17 cellular contexts compared by ENCODE assay signal in genomic region chr17:68295086-68295485, GRCh38. TPM values are rescaled to one million over a fixed set of nuclear protein-coding genes. Genes with fewer than 3 reads are reported as not detected.
DNase-seq lines count a peak whose midpoint lies in the region; ATAC-seq and TF ChIP-seq lines count a peak whose summit lies in the region.
"Had no signal": no experiment of that assay in that cellular context is flagged by ENCODE, and none has a peak within 500 bp of the region (broad histone marks: within the 10 kb centered on the region; RNA-seq: fewer than 3 reads in every experiment).

No MANE protein-coding gene starts in this region.

- H3K9ac ChIP-seq in HCT116 (ENCODE audit: low read length) (no peak overlapping the region), mesenchymal stem cell (ENCODE audit: low read length) (no peak overlapping the region)

- TF ChIP-seq CTCF in HCT116 (IDR thresholded peaks at IDR 0.05 in 2 of 3, conservative IDR thresholded peaks at IDR 0.05 in 1 of 3; ENCODE audit: borderline replicate concordance in 1 of 3, insufficient read depth in 1 of 3, low read depth in 2 of 3, low read length in 2 of 3) (no peak), dorsolateral prefrontal cortex (IDR thresholded peaks at IDR 0.05 in 54 of 56, conservative IDR thresholded peaks at IDR 0.05 in 2 of 56; ENCODE audit: low read depth in 1 of 56, partially characterized antibody in 56 of 56) (no peak), nephron progenitor cell (IDR thresholded peaks at IDR 0.05) (no peak)

- no peaks in the 10 kb centered on the region for H3K9me3 ChIP-seq in CD4-positive, CD25-positive, alpha-beta regulatory T cell (ENCODE audit: control insufficient read depth in 2 of 2, low read length in 2 of 2)
- H3K9me3 ChIP-seq in HCT116 (ENCODE audit: control insufficient read depth in 1 of 2, insufficient read depth in 1 of 2, low read depth in 1 of 2, low read length in 2 of 2): no peaks in the 10 kb centered on the region
- no peaks in the 10 kb centered on the region for H3K9me3 ChIP-seq in mesenchymal stem cell (ENCODE audit: control insufficient read depth, low read length)
- H3K9me3 ChIP-seq: right lobe of liver had no signal

- WGBS in mesenchymal stem cell: 95% methylated on average over 7 of the region's 7 CpGs

- H2BK15ac ChIP-seq in mesenchymal stem cell (ENCODE audit: low read depth, poor library complexity, severe bottlenecking): no peak overlapping the region

- no peak overlapping the region for H2BK5ac ChIP-seq in mesenchymal stem cell (ENCODE audit: low read depth, low read length, poor library complexity, severe bottlenecking)

- ATAC-seq in CD4-positive, CD25-positive, alpha-beta regulatory T cell (ENCODE audit: low read depth in 2 of 2): no peak
- no peak for ATAC-seq in HCT116
- ATAC-seq: right lobe of liver had no signal

- H3K79me2 ChIP-seq in HCT116 (ENCODE audit: insufficient read depth, low read length): 0 out of 2 replicates have a peak, but pooled peaks cover 12% of the 10 kb centered on the region

- H2AFZ ChIP-seq in HCT116 (ENCODE audit: low read depth, low read length, poor library complexity, severe bottlenecking) (no peak overlapping the region), mesenchymal stem cell (ENCODE audit: low read depth, low read length) (no peak overlapping the region)

- no TSS peak for BruUV-seq in HCT116 (replicated peaks; lab: Mats Ljungman, UMichigan)

- DNase-seq in CD4-positive, CD25-positive, alpha-beta regulatory T cell: no peak
- DNase-seq in HCT116 (ENCODE audit: low read depth, low spot score): no peak
- DNase-seq in stimulated activated CD4-positive, alpha-beta T cell treated with anti-CD3 and anti-CD28 coated beads, Interleukin-15, amount 100 ng/mL, for 48 hours (ENCODE audit: low read depth in 2 of 2): peak; percentile 24 to 55
- DNase-seq in dorsolateral prefrontal cortex: no peak
- no peak for DNase-seq in mesenchymal stem cell
- no peak for DNase-seq in NK-92 treated with Interleukin-12 subunit alpha and Interleukin-12 subunit beta, amount 100 ng/mL, for 24 hours (lab: John Stamatoyannopoulos, UW)
- no peak for DNase-seq in nephron progenitor cell
- DNase-seq: activated B cell treated with CpG ODN at 0.5 μM for 24 hours, AML-193, cerebellar nuclear complex, DMS79, mammary epithelial cell, NCI-H1694, NCI-H510A treated with DMSO at 0.1 percent for 48 hours, nucleus accumbens, right lobe of liver had no signal

- no peaks in the 10 kb centered on the region for H3K36me3 ChIP-seq in CD4-positive, CD25-positive, alpha-beta regulatory T cell (ENCODE audit: control insufficient read depth, insufficient read depth, low read length)
- no peaks in the 10 kb centered on the region for H3K36me3 ChIP-seq in HCT116 (ENCODE audit: control insufficient read depth in 1 of 2, insufficient read depth in 2 of 2, low read length in 2 of 2)
- H3K36me3 ChIP-seq in mesenchymal stem cell (ENCODE audit: control insufficient read depth in 1 of 2, insufficient read depth in 2 of 2, low read depth in 1 of 2, low read length in 2 of 2): no peaks in the 10 kb centered on the region
- H3K36me3 ChIP-seq: right lobe of liver had no signal

- H3K27ac Mint-ChIP-seq in CD4-positive, CD25-positive, alpha-beta regulatory T cell: peak overlapping the region; percentile 86 to 91 (median 90)
- H3K27ac Mint-ChIP-seq in activated naive CD8-positive, alpha-beta T cell: no peak overlapping the region
- no peak overlapping the region for H3K27ac Mint-ChIP-seq in nephron progenitor cell
- H3K27ac Mint-ChIP-seq: activated B cell treated with CpG ODN at 0.5 μM for 24 hours had no signal

- TF ChIP-seq POLR2A in HCT116 (IDR thresholded peaks at IDR 0.05; ENCODE audit: borderline replicate concordance, extremely low read depth, insufficient read depth, insufficient read length): no peak

- H4K8ac ChIP-seq in mesenchymal stem cell (ENCODE audit: low read length): no peak overlapping the region

- no peaks in the 10 kb centered on the region for H3K9me2 ChIP-seq in HCT116 (ENCODE audit: insufficient read depth)

- POLR2A ChIA-PET in HCT116 (lab: Charles Lee): no interaction called here

- peaks cover 24 to 75% (median 55%) of the 10 kb centered on the region in 4 donors for H3K4me1 Mint-ChIP-seq in CD4-positive, CD25-positive, alpha-beta regulatory T cell
- H3K4me1 Mint-ChIP-seq in activated naive CD8-positive, alpha-beta T cell (ENCODE audit: low read depth): peaks cover 62% of the 10 kb centered on the region
- peaks cover 15% of the 10 kb centered on the region for H3K4me1 Mint-ChIP-seq in nephron progenitor cell

- intact Hi-C loops in HCT116 (cut with micrococcal nuclease): no loop called here
- intact Hi-C loops in dorsolateral prefrontal cortex (cut with DNase I): loop anchor here in 1 of 2 donors (10.0 kb wide), 1 partner anchor 140 kb away; no protein-coding TSS in a partner anchor

- no peaks in the 10 kb centered on the region for H4K20me1 ChIP-seq in HCT116 (ENCODE audit: insufficient read depth)

- H3K9me3 Mint-ChIP-seq in CD4-positive, CD25-positive, alpha-beta regulatory T cell: no peaks in the 10 kb centered on the region
- H3K9me3 Mint-ChIP-seq in activated naive CD8-positive, alpha-beta T cell (ENCODE audit: low read depth): no peaks in the 10 kb centered on the region
- no peaks in the 10 kb centered on the region for H3K9me3 Mint-ChIP-seq in nephron progenitor cell
- H3K9me3 Mint-ChIP-seq: activated B cell treated with CpG ODN at 0.5 μM for 24 hours had no signal

- no peak overlapping the region for H2BK12ac ChIP-seq in mesenchymal stem cell (ENCODE audit: low read length in 2 of 2)

- RAD21 ChIA-PET in HCT116 (lab: Charles Lee; ENCODE audit: low non-redundant PET in 1 of 2, low total read pairs in 2 of 2, uncharacterized antibody in 2 of 2, unreplicated experiment in 2 of 2): no interaction called here

- no peak overlapping the region for H2BK120ac ChIP-seq in mesenchymal stem cell (ENCODE audit: low read depth, low read length)

- no peak overlapping the region for H3K23ac ChIP-seq in mesenchymal stem cell (ENCODE audit: low read length in 2 of 2)

- H3K27me3 Mint-ChIP-seq in CD4-positive, CD25-positive, alpha-beta regulatory T cell: peaks cover 4% of the 10 kb centered on the region
- H3K27me3 Mint-ChIP-seq in activated naive CD8-positive, alpha-beta T cell: no peaks in the 10 kb centered on the region
- peaks cover 47% of the 10 kb centered on the region for H3K27me3 Mint-ChIP-seq in nephron progenitor cell (ENCODE audit: low read depth, poor library complexity)
- H3K27me3 Mint-ChIP-seq: activated B cell treated with CpG ODN at 0.5 μM for 24 hours had no signal

- no peak overlapping the region for H3K14ac ChIP-seq in mesenchymal stem cell (ENCODE audit: low read length in 2 of 2)

- TF ChIP-seq RAD21 in HCT116 (IDR thresholded peaks at IDR 0.05; ENCODE audit: low read depth): no peak

- H3K18ac ChIP-seq in mesenchymal stem cell (ENCODE audit: low read depth in 1 of 2, low read length in 2 of 2): no peak overlapping the region

- H3K4me3 Mint-ChIP-seq in CD4-positive, CD25-positive, alpha-beta regulatory T cell: peak overlapping the region in 3 of 4 donors; percentile 36 to 87 (median 82)
- H3K4me3 Mint-ChIP-seq in activated naive CD8-positive, alpha-beta T cell: peak overlapping the region; percentile 49
- no peak overlapping the region for H3K4me3 Mint-ChIP-seq in nephron progenitor cell
- H3K4me3 Mint-ChIP-seq: activated B cell treated with CpG ODN at 0.5 μM for 24 hours had no signal

- no peak overlapping the region for H2AK5ac ChIP-seq in mesenchymal stem cell (ENCODE audit: low read length, severe bottlenecking)

- H3K4me2 ChIP-seq in HCT116 (ENCODE audit: low read length): peak overlapping the region; percentile 8; the same call in 1 of the 2 replicates
- H3K4me2 ChIP-seq in mesenchymal stem cell (ENCODE audit: low read length, poor library complexity, severe bottlenecking): no peak overlapping the region

- CTCF ChIA-PET in HCT116 (lab: Charles Lee): no interaction called here

- no peaks in the 10 kb centered on the region for H3K27me3 ChIP-seq in CD4-positive, CD25-positive, alpha-beta regulatory T cell (ENCODE audit: control insufficient read depth, insufficient read depth, low read length)
- H3K27me3 ChIP-seq in HCT116 (ENCODE audit: insufficient read depth, low read length): no peaks in the 10 kb centered on the region
- peaks cover 0 to 56% (median 0%) of the 10 kb centered on the region in 45 donors for H3K27me3 ChIP-seq in dorsolateral prefrontal cortex
- H3K27me3 ChIP-seq in mesenchymal stem cell (ENCODE audit: control insufficient read depth in 1 of 2, insufficient read depth in 1 of 2, low read length in 2 of 2): peaks cover 25 to 49% of the 10 kb centered on the region in 2 experiments

- no peak overlapping the region for H3K4ac ChIP-seq in mesenchymal stem cell (ENCODE audit: low read depth in 1 of 2, low read length in 2 of 2)

- no peak overlapping the region for H4K91ac ChIP-seq in mesenchymal stem cell (ENCODE audit: low read length)

- peaks cover 66% of the 10 kb centered on the region for H3K4me1 ChIP-seq in CD4-positive, CD25-positive, alpha-beta regulatory T cell (ENCODE audit: control insufficient read depth, insufficient read depth, low read length, poor library complexity, severe bottlenecking)
- H3K4me1 ChIP-seq in HCT116 (ENCODE audit: control insufficient read depth in 1 of 2, insufficient read depth in 2 of 2, low read length in 2 of 2): peaks cover 30 to 51% of the 10 kb centered on the region in 2 experiments
- H3K4me1 ChIP-seq in mesenchymal stem cell (ENCODE audit: control insufficient read depth, insufficient read depth, low read depth, low read length): peaks cover 12% of the 10 kb centered on the region

- H3K4me3 ChIP-seq in CD4-positive, CD25-positive, alpha-beta regulatory T cell (ENCODE audit: low read depth, low read length): peak overlapping the region; percentile 19
- H3K4me3 ChIP-seq in HCT116 (replicated peaks in 1 of 2; ENCODE audit: low read depth in 1 of 2, low read length in 2 of 2) (no peak overlapping the region), dorsolateral prefrontal cortex (no peak overlapping the region), mesenchymal stem cell (ENCODE audit: insufficient read depth in 1 of 2, low read depth in 1 of 2, low read length in 2 of 2) (no peak overlapping the region)
- H3K4me3 ChIP-seq: right lobe of liver had no signal

- no peaks in the 10 kb centered on the region for H3K36me3 Mint-ChIP-seq in CD4-positive, CD25-positive, alpha-beta regulatory T cell
- H3K36me3 Mint-ChIP-seq in activated naive CD8-positive, alpha-beta T cell: no peaks in the 10 kb centered on the region
- peaks cover 5% of the 10 kb centered on the region for H3K36me3 Mint-ChIP-seq in nephron progenitor cell (ENCODE audit: low read depth)

- no peaks in the 10 kb centered on the region for H3K79me1 ChIP-seq in mesenchymal stem cell (replicated peaks; ENCODE audit: low read length, poor library complexity, severe bottlenecking)

- peak overlapping the region; percentile 17 for H3K27ac ChIP-seq in CD4-positive, CD25-positive, alpha-beta regulatory T cell (ENCODE audit: insufficient read depth, low read length, poor library complexity, severe bottlenecking)
- H3K27ac ChIP-seq in HCT116 (ENCODE audit: low read depth, low read length) (no peak overlapping the region), dorsolateral prefrontal cortex (peak overlapping the region in 4 of 59 donors; percentile 1 to 94 (median 63)), mesenchymal stem cell (ENCODE audit: low read length, poor library complexity, severe bottlenecking) (no peak overlapping the region)
- H3K27ac ChIP-seq: right lobe of liver had no signal

RNA-seq across cellular contexts. Expression of gene ARSG, which starts 3.8 kb away (rescaled TPM):
- 21.8 TPM for total RNA-seq in CD4-positive, CD25-positive, alpha-beta regulatory T cell
- 10 to 100 TPM; 10.3 to 13.7 (median 12.5) TPM for polyA plus RNA-seq in CD4-positive, CD25-positive, alpha-beta regulatory T cell
- total RNA-seq in HCT116 (2021; ENCODE audit: unreplicated experiment) (17.1 TPM), dorsolateral prefrontal cortex (10 to 100 TPM in 116 of 120 experiments, 1 to 10 TPM in 4; 8.1 to 27.0 (median 16.6) TPM)
- 5.4 and 6.1 TPM in 2 replicates for polyA plus RNA-seq in HCT116 (2012)
- 4.5 TPM for polyA plus RNA-seq in mesenchymal stem cell (2013, experiment 1 of 2)
- polyA plus RNA-seq in mesenchymal stem cell (2013, experiment 2 of 2): 4.7 TPM

RNA-seq across cellular contexts. Expression of gene SLC16A6, which starts 4.2 kb away (rescaled TPM):
- 11.5 TPM for total RNA-seq in CD4-positive, CD25-positive, alpha-beta regulatory T cell
- 1 to 10 TPM; 1.9 to 5.1 (median 3.0) TPM for polyA plus RNA-seq in CD4-positive, CD25-positive, alpha-beta regulatory T cell
- total RNA-seq in HCT116 (2021; ENCODE audit: unreplicated experiment): 4.8 TPM
- 1.1 and 1.3 TPM in 2 replicates for polyA plus RNA-seq in HCT116 (2012)
- 10 to 100 TPM in 5 of 120 experiments, 1 to 10 TPM in 115; 1.2 to 16.0 (median 5.8) TPM for total RNA-seq in dorsolateral prefrontal cortex
- polyA plus RNA-seq in mesenchymal stem cell (2013, experiment 1 of 2): 48.0 TPM
- polyA plus RNA-seq in mesenchymal stem cell (2013, experiment 2 of 2): 49.8 TPM
- polyA plus RNA-seq: mammary epithelial cell had no signal

RNA-seq across cellular contexts. Expression of gene AMZ2, which starts 47.2 kb away (rescaled TPM):
- total RNA-seq in CD4-positive, CD25-positive, alpha-beta regulatory T cell: 58.6 TPM
- 100 to 1,000 TPM; 102 to 116 (median 114) TPM for polyA plus RNA-seq in CD4-positive, CD25-positive, alpha-beta regulatory T cell
- total RNA-seq in HCT116 (2021; ENCODE audit: unreplicated experiment) (131 TPM), dorsolateral prefrontal cortex (100 to 1,000 TPM in 98 of 120 experiments, 10 to 100 TPM in 22; 77.7 to 163 (median 118) TPM)
- polyA plus RNA-seq in HCT116 (2012): 51.8 and 75.7 TPM in 2 replicates
- 106 TPM for polyA plus RNA-seq in mesenchymal stem cell (2013, experiment 1 of 2)
- polyA plus RNA-seq in mesenchymal stem cell (2013, experiment 2 of 2): 97.9 TPM

Comparison
In these comparisons a context has a peak if more than half of its experiments do, and no peak if none do; other contexts are left out.
1. DNase-seq: peak in stimulated activated CD4-positive, alpha-beta T cell treated with anti-CD3 and anti-CD28 coated beads, Interleukin-15, amount 100 ng/mL, for 48 hours (2 of 2); none in CD4-positive, CD25-positive, alpha-beta regulatory T cell (0 of 3), HCT116 (single experiment), dorsolateral prefrontal cortex (0 of 10), mesenchymal stem cell (single experiment), NK-92 treated with Interleukin-12 subunit alpha and Interleukin-12 subunit beta, amount 100 ng/mL, for 24 hours (single experiment) and nephron progenitor cell (single experiment).
2. H3K27ac Mint-ChIP-seq: peak in CD4-positive, CD25-positive, alpha-beta regulatory T cell (3 of 3); none in activated naive CD8-positive, alpha-beta T cell (single experiment) and nephron progenitor cell (single experiment).